In genomic region chr14:95424533-95424932, GRCh38 we compare ENCODE assay signal across 25 cellular contexts.
DNase-seq lines count a peak whose midpoint lies in the region; ATAC-seq and TF ChIP-seq lines count a peak whose summit lies in the region.
"Had no signal": no experiment of that assay in that cellular context is flagged by ENCODE, and none has a peak within 500 bp of the region (broad histone marks: within the 10 kb centered on the region; RNA-seq: fewer than 3 reads in every experiment).

No MANE protein-coding gene starts in this region.

- no peaks in the 10 kb centered on the region for H3K9me3 Mint-ChIP-seq in activated T-helper 2 cell treated with anti-CD3 and anti-CD28 coated beads, Interferon-gamma antibody, Interleukin-2, Interleukin-4, amounts not matched to agents 10 μg/mL and 5 μg/mL and 100 μg/mL, durations not matched to agents 14 hours and 24 hours and 36 hours

- H3K4me3 Mint-ChIP-seq in T-helper 17 cell: no peak overlapping the region
- no peak overlapping the region for H3K4me3 Mint-ChIP-seq in activated T-helper 2 cell treated with anti-CD3 and anti-CD28 coated beads, Interferon-gamma antibody, Interleukin-2, Interleukin-4, amounts not matched to agents 10 μg/mL and 5 μg/mL and 100 μg/mL, durations not matched to agents 14 hours and 24 hours and 36 hours (ENCODE audit: low read depth)
- H3K4me3 Mint-ChIP-seq: activated naive CD8-positive, alpha-beta T cell treated with anti-CD3 and anti-CD28 coated beads, Interleukin-2, amount 50 U/mL, for 24 hours; nephron; T-helper 2 cell treated with Interferon-gamma antibody and Interleukin-4, amounts not matched to agents 5 μg/mL and 100 μg/mL, for 36 hours had no signal

- H3K36me3 ChIP-seq in liver (ENCODE audit: control insufficient read depth in 4 of 4, insufficient read depth in 3 of 4, low read depth in 1 of 4, low read length in 3 of 4): peaks cover 0 to 19% (median 6%) of the 10 kb centered on the region in 4 donors
- H3K36me3 ChIP-seq: MG63 had no signal

- H3K4me1 Mint-ChIP-seq in T-helper 17 cell: peaks cover 13% of the 10 kb centered on the region
- H3K4me1 Mint-ChIP-seq in activated T-helper 2 cell treated with anti-CD3 and anti-CD28 coated beads, Interferon-gamma antibody, Interleukin-2, Interleukin-4, amounts not matched to agents 10 μg/mL and 5 μg/mL and 100 μg/mL, durations not matched to agents 14 hours and 24 hours and 36 hours (ENCODE audit: low read depth): no peaks in the 10 kb centered on the region

- DNase-seq in AG09309 (ENCODE audit: low read depth): peak; percentile 10
- no peak for DNase-seq in T-helper 17 cell
- peak; percentile 72 for DNase-seq in fibroblast of peridontal ligament (ENCODE audit: extremely low read depth)
- DNase-seq in activated T-helper 2 cell treated with anti-CD3 and anti-CD28 coated beads, Interferon-gamma antibody, Interleukin-2, Interleukin-4, amounts not matched to agents 10 μg/mL and 5 μg/mL and 100 μg/mL, durations not matched to agents 14 hours and 24 hours and 36 hours (ENCODE audit: low spot score): no peak
- DNase-seq in activated CD4-positive, alpha-beta T cell treated with anti-CD3 and anti-CD28 coated beads, Interleukin-2, amount 50 U/mL, for 48 hours: no peak
- no peak for DNase-seq in HuH-7 (ENCODE audit: low spot score)
- no peak for DNase-seq in activated CD8-positive, alpha-beta memory T cell treated with anti-CD3 and anti-CD28 coated beads, Interleukin-2, amount 50 U/mL, for 4 hours
- DNase-seq: activated CD8-positive, alpha-beta memory T cell treated with anti-CD3 and anti-CD28 coated beads for 24 hours; activated naive CD8-positive, alpha-beta T cell treated with anti-CD3 and anti-CD28 coated beads, Interleukin-2, amount 50 U/mL, for 24 hours; C1 segment of cervical spinal cord; central memory CD4-positive, alpha-beta T cell; esophagus squamous epithelium; hippocampal formation; islet precursor cell; MG63; NCI-H187 treated with DMSO at 0.1 percent for 48 hours; NCI-H226; NCI-H82; PC-3; stimulated activated CD4-positive, alpha-beta T cell treated with anti-CD3 and anti-CD28 coated beads, Interleukin-4, amount 100 ng/mL, for 4 hours had no signal

- TF ChIP-seq RAD21 in liver (IDR thresholded peaks at IDR 0.05): no peak

- H3K4me1 ChIP-seq in liver (ENCODE audit: control insufficient read depth in 4 of 4, insufficient read depth in 4 of 4, low read length in 3 of 4): peaks cover 0 to 13% (median 11%) of the 10 kb centered on the region in 4 donors
- H3K4me1 ChIP-seq: A549, esophagus squamous epithelium, SJSA1 had no signal

- no peak overlapping the region for H3K9ac ChIP-seq in liver (ENCODE audit: low read depth in 1 of 2, low read length in 2 of 2)

- H3K36me3 Mint-ChIP-seq in T-helper 17 cell (ENCODE audit: low read depth): peaks cover 14% of the 10 kb centered on the region
- peaks cover 61% of the 10 kb centered on the region for H3K36me3 Mint-ChIP-seq in activated T-helper 2 cell treated with anti-CD3 and anti-CD28 coated beads, Interferon-gamma antibody, Interleukin-2, Interleukin-4, amounts not matched to agents 10 μg/mL and 5 μg/mL and 100 μg/mL, durations not matched to agents 14 hours and 24 hours and 36 hours (ENCODE audit: low read depth)

- H3K9me3 ChIP-seq in T-helper 17 cell (ENCODE audit: control insufficient read depth, low read length, poor library complexity, severe bottlenecking) (no peaks in the 10 kb centered on the region), liver (ENCODE audit: control insufficient read depth in 4 of 4, low read length in 3 of 4) (no peaks in the 10 kb centered on the region)
- H3K9me3 ChIP-seq: A549, esophagus squamous epithelium, MG63 had no signal

- H3K27ac ChIP-seq in liver (ENCODE audit: low read depth in 1 of 2, low read length in 2 of 2): no peak overlapping the region
- H3K27ac ChIP-seq: A549, esophagus squamous epithelium, SJSA1 had no signal

- H3K27me3 Mint-ChIP-seq in T-helper 17 cell: no peaks in the 10 kb centered on the region
- no peaks in the 10 kb centered on the region for H3K27me3 Mint-ChIP-seq in activated T-helper 2 cell treated with anti-CD3 and anti-CD28 coated beads, Interferon-gamma antibody, Interleukin-2, Interleukin-4, amounts not matched to agents 10 μg/mL and 5 μg/mL and 100 μg/mL, durations not matched to agents 14 hours and 24 hours and 36 hours (ENCODE audit: low read depth)
- H3K27me3 Mint-ChIP-seq: activated naive CD8-positive, alpha-beta T cell treated with anti-CD3 and anti-CD28 coated beads, Interleukin-2, amount 50 U/mL, for 24 hours had no signal

- 72% methylated on average over 5 of the region's 5 CpGs for WGBS in liver

- TF ChIP-seq CTCF in AG09309 (IDR thresholded peaks at IDR 0.05; ENCODE audit: control insufficient read depth, insufficient read depth, low read depth, low read length, missing control alignments): no peak
- TF ChIP-seq CTCF in liver (IDR thresholded peaks at IDR 0.05; ENCODE audit: low read depth, low read length, missing input control): no peak

- peak overlapping the region; percentile 54 for H3K27ac Mint-ChIP-seq in T-helper 17 cell
- no peak overlapping the region for H3K27ac Mint-ChIP-seq in activated T-helper 2 cell treated with anti-CD3 and anti-CD28 coated beads, Interferon-gamma antibody, Interleukin-2, Interleukin-4, amounts not matched to agents 10 μg/mL and 5 μg/mL and 100 μg/mL, durations not matched to agents 14 hours and 24 hours and 36 hours
- H3K27ac Mint-ChIP-seq: activated naive CD8-positive, alpha-beta T cell treated with anti-CD3 and anti-CD28 coated beads, Interleukin-2, amount 50 U/mL, for 24 hours; T-helper 2 cell treated with Interferon-gamma antibody and Interleukin-4, amounts not matched to agents 5 μg/mL and 100 μg/mL, for 36 hours had no signal

- no peak for ATAC-seq in T-helper 17 cell
- ATAC-seq: A549; activated naive CD8-positive, alpha-beta T cell treated with anti-CD3 and anti-CD28 coated beads, Interleukin-2, amount 50 U/mL, for 24 hours; PC-3 had no signal

- no peaks in the 10 kb centered on the region for H3K27me3 ChIP-seq in liver (ENCODE audit: control insufficient read depth in 4 of 4, insufficient read depth in 4 of 4, low read length in 3 of 4)
- H3K27me3 ChIP-seq: esophagus squamous epithelium, MG63, SJSA1 had no signal

- no peak overlapping the region for H3K4me3 ChIP-seq in AG09309 (ENCODE audit: control insufficient read depth, low read depth, low read length)
- no peak overlapping the region for H3K4me3 ChIP-seq in liver (ENCODE audit: low read depth in 1 of 3, low read length in 3 of 3)
- H3K4me3 ChIP-seq: A549, esophagus squamous epithelium, MG63, SJSA1 had no signal

- intact Hi-C loops in activated T-helper 2 cell treated with anti-CD3 and anti-CD28 coated beads, Interferon-gamma antibody, Interleukin-2, Interleukin-4, amounts not matched to agents 10 μg/mL and 5 μg/mL and 100 μg/mL, durations not matched to agents 14 hours and 24 hours and 36 hours (cut with micrococcal nuclease): no loop called here

TF ChIP-seq in liver, 16 proteins besides CTCF, POLR2A, EP300 and RAD21:
- TF ChIP-seq NR2F2 (IDR thresholded peaks at IDR 0.05): peak; percentile 73
- peak in 1 of 2 donors; percentile 40 for TF ChIP-seq RXRA (IDR thresholded peaks at IDR 0.05)
- TF ChIP-seq HNF4A (conservative IDR thresholded peaks at IDR 0.05): peak; percentile 10 to 26
- no peak for TF ChIP-seq GABPA (IDR thresholded peaks at IDR 0.05 in 1 of 2, conservative IDR thresholded peaks at IDR 0.05 in 1 of 2)

Comparison
In these comparisons a context has a peak if more than half of its experiments do, and no peak if none do; other contexts are left out.
1. DNase-seq: peak in AG09309 (single experiment) and fibroblast of peridontal ligament (single experiment); none in T-helper 17 cell (0 of 3), activated T-helper 2 cell treated with anti-CD3 and anti-CD28 coated beads, Interferon-gamma antibody, Interleukin-2, Interleukin-4, amounts not matched to agents 10 μg/mL and 5 μg/mL and 100 μg/mL, durations not matched to agents 14 hours and 24 hours and 36 hours (single experiment), activated CD4-positive, alpha-beta T cell treated with anti-CD3 and anti-CD28 coated beads, Interleukin-2, amount 50 U/mL, for 48 hours (0 of 2), HuH-7 (single experiment) and activated CD8-positive, alpha-beta memory T cell treated with anti-CD3 and anti-CD28 coated beads, Interleukin-2, amount 50 U/mL, for 4 hours (single experiment).